Comparison of ENCODE assay signal across 32 cellular contexts in genomic region chr15:40853241-40853890, GRCh38. TPM values are rescaled to one million over a fixed set of nuclear protein-coding genes. Genes with fewer than 3 reads are reported as not detected.
"Had no signal": no experiment of that assay in that cellular context is flagged by ENCODE, and none has a peak within 500 bp of the region (broad histone marks: within the 10 kb centered on the region; RNA-seq: fewer than 3 reads in every experiment).

No MANE protein-coding gene starts in this region.

- H3K36me3 Mint-ChIP-seq: activated CD4-positive, alpha-beta memory T cell treated with anti-CD3 and anti-CD28 coated beads for 36 hours; activated naive CD4-positive, alpha-beta T cell treated with anti-CD3 and anti-CD28 coated beads, Interleukin-2, amount 10 ng/mL, durations not matched to agents 7 days and 5 days; activated naive CD8-positive, alpha-beta T cell treated with anti-CD3 and anti-CD28 coated beads, Interleukin-2, amount 10 ng/mL, durations not matched to agents 7 days and 5 days; stimulated activated effector memory CD8-positive, alpha-beta T cell treated with anti-CD3 and anti-CD28 coated beads, Interleukin-12 subunit alpha, Interleukin-12 subunit beta, amount 100 ng/mL, for 72 hours had no signal

- H3K27ac Mint-ChIP-seq: activated CD4-positive, alpha-beta memory T cell treated with anti-CD3 and anti-CD28 coated beads for 36 hours; activated CD4-positive, alpha-beta T cell treated with anti-CD3 and anti-CD28 coated beads, Interleukin-2, amount 10 ng/mL, durations not matched to agents 24 days and 14 days; activated naive CD4-positive, alpha-beta T cell treated with anti-CD3 and anti-CD28 coated beads, Interleukin-2, amount 10 ng/mL, durations not matched to agents 7 days and 5 days; activated naive CD8-positive, alpha-beta T cell treated with anti-CD3 and anti-CD28 coated beads, Interleukin-2, amount 10 ng/mL, durations not matched to agents 7 days and 5 days; activated T-helper 1 cell treated with anti-CD3 and anti-CD28 coated beads, Interleukin-12 subunit alpha, Interleukin-12 subunit beta, Interleukin-2, Interleukin-4 antibody, amounts not matched to agents 30 ng/mL and 10 ng/mL and 1 ng/mL, durations not matched to agents 14 hours and 24 hours and 36 hours; dendritic cell treated with granulocyte-macrophage colony-stimulating factor and Interleukin-4, amounts not matched to agents 40 ng/mL and 50 ng/mL, for 4 days; endodermal cell; stimulated activated effector memory CD8-positive, alpha-beta T cell treated with anti-CD3 and anti-CD28 coated beads, Interleukin-12 subunit alpha, Interleukin-12 subunit beta, amount 100 ng/mL, for 72 hours; stimulated activated naive CD8-positive, alpha-beta T cell treated with anti-CD3 and anti-CD28 coated beads, Interleukin-15, Interleukin-2, amounts not matched to agents 100 ng/mL and 50 ng/mL, for 24 hours had no signal

- H3K27ac ChIP-seq: brain microvascular endothelial cell, heart left ventricle, left ventricle myocardium inferior, skin epidermis, thoracic aorta, upper lobe of right lung had no signal

- H3K27me3 ChIP-seq: brain microvascular endothelial cell, upper lobe of right lung had no signal

- ATAC-seq: activated CD4-positive, CD25-positive, alpha-beta regulatory T cell treated with anti-CD3 and anti-CD28 coated beads, Interleukin-2, amount 50 U/mL, for 24 hours; esophagus mucosa; heart left ventricle; naive thymus-derived CD4-positive, alpha-beta T cell; sciatic nerve; stimulated activated effector memory CD8-positive, alpha-beta T cell treated with anti-CD3 and anti-CD28 coated beads, Interleukin-12 subunit alpha, Interleukin-12 subunit beta, amount 100 ng/mL, for 72 hours; upper lobe of right lung had no signal

- H3K36me3 ChIP-seq: brain microvascular endothelial cell, heart left ventricle, left ventricle myocardium inferior, thoracic aorta had no signal

- H3K27me3 Mint-ChIP-seq: activated CD4-positive, alpha-beta memory T cell treated with anti-CD3 and anti-CD28 coated beads for 36 hours; activated CD4-positive, alpha-beta T cell treated with anti-CD3 and anti-CD28 coated beads, Interleukin-2, amount 10 ng/mL, durations not matched to agents 24 days and 14 days; dendritic cell treated with granulocyte-macrophage colony-stimulating factor and Interleukin-4, amounts not matched to agents 40 ng/mL and 50 ng/mL, for 4 days; naive thymus-derived CD4-positive, alpha-beta T cell; stimulated activated naive CD8-positive, alpha-beta T cell treated with anti-CD3 and anti-CD28 coated beads, Interleukin-15, Interleukin-2, amounts not matched to agents 100 ng/mL and 50 ng/mL, for 24 hours had no signal

- H3K4me1 ChIP-seq: upper lobe of right lung had no signal

- DNase-seq: activated CD4-positive, alpha-beta memory T cell treated with anti-CD3 and anti-CD28 coated beads for 36 hours; activated CD4-positive, alpha-beta T cell treated with anti-CD3 and anti-CD28 coated beads, Interleukin-2, amount 10 ng/mL, durations not matched to agents 24 days and 14 days; activated CD8-positive, alpha-beta memory T cell treated with anti-CD3 and anti-CD28 coated beads, Interleukin-2, amount 50 U/mL, for 4 hours; activated effector memory CD4-positive, alpha-beta T cell treated with anti-CD3 and anti-CD28 coated beads, Interleukin-2, amount 50 U/mL, for 16 hours; activated naive CD4-positive, alpha-beta T cell treated with anti-CD3 and anti-CD28 coated beads, Interleukin-2, amount 10 ng/mL, durations not matched to agents 7 days and 5 days; activated naive CD8-positive, alpha-beta T cell treated with anti-CD3 and anti-CD28 coated beads, Interleukin-2, amount 10 ng/mL, durations not matched to agents 7 days and 5 days; activated T-cell treated with anti-CD3 and anti-CD28 coated beads, Interleukin-2, amount 50 U/mL, for 1 hour; brain microvascular endothelial cell; endodermal cell; foreskin fibroblast; heart left ventricle; left ventricle myocardium inferior; naive thymus-derived CD4-positive, alpha-beta T cell; occipital lobe; retina; stimulated activated CD4-positive, alpha-beta T cell treated with anti-CD3 and anti-CD28 coated beads, Interleukin-4, amount 100 ng/mL, for 24 hours; upper lobe of right lung had no signal

- H3K4me3 ChIP-seq: heart left ventricle, left ventricle myocardium inferior, skin epidermis, thoracic aorta, upper lobe of right lung had no signal

- H3K4me3 Mint-ChIP-seq: activated CD4-positive, alpha-beta memory T cell treated with anti-CD3 and anti-CD28 coated beads for 36 hours; activated CD4-positive, alpha-beta T cell treated with anti-CD3 and anti-CD28 coated beads, Interleukin-2, amount 10 ng/mL, durations not matched to agents 24 days and 14 days; activated naive CD4-positive, alpha-beta T cell treated with anti-CD3 and anti-CD28 coated beads, Interleukin-2, amount 10 ng/mL, durations not matched to agents 7 days and 5 days; activated naive CD8-positive, alpha-beta T cell treated with anti-CD3 and anti-CD28 coated beads, Interleukin-2, amount 10 ng/mL, durations not matched to agents 7 days and 5 days; activated T-helper 1 cell treated with anti-CD3 and anti-CD28 coated beads, Interleukin-12 subunit alpha, Interleukin-12 subunit beta, Interleukin-2, Interleukin-4 antibody, amounts not matched to agents 30 ng/mL and 10 ng/mL and 1 ng/mL, durations not matched to agents 14 hours and 24 hours and 36 hours; dendritic cell treated with granulocyte-macrophage colony-stimulating factor and Interleukin-4, amounts not matched to agents 40 ng/mL and 50 ng/mL, for 4 days; endodermal cell; naive thymus-derived CD4-positive, alpha-beta T cell; neural crest cell; stimulated activated effector memory CD8-positive, alpha-beta T cell treated with anti-CD3 and anti-CD28 coated beads, Interleukin-12 subunit alpha, Interleukin-12 subunit beta, amount 100 ng/mL, for 72 hours; stimulated activated naive CD8-positive, alpha-beta T cell treated with anti-CD3 and anti-CD28 coated beads, Interleukin-15, Interleukin-2, amounts not matched to agents 100 ng/mL and 50 ng/mL, for 24 hours had no signal

- H3K9me3 Mint-ChIP-seq: activated CD4-positive, alpha-beta memory T cell treated with anti-CD3 and anti-CD28 coated beads for 36 hours; activated CD4-positive, alpha-beta T cell treated with anti-CD3 and anti-CD28 coated beads, Interleukin-2, amount 10 ng/mL, durations not matched to agents 24 days and 14 days; activated naive CD4-positive, alpha-beta T cell treated with anti-CD3 and anti-CD28 coated beads, Interleukin-2, amount 10 ng/mL, durations not matched to agents 7 days and 5 days; activated naive CD8-positive, alpha-beta T cell treated with anti-CD3 and anti-CD28 coated beads, Interleukin-2, amount 10 ng/mL, durations not matched to agents 7 days and 5 days; activated T-helper 1 cell treated with anti-CD3 and anti-CD28 coated beads, Interleukin-12 subunit alpha, Interleukin-12 subunit beta, Interleukin-2, Interleukin-4 antibody, amounts not matched to agents 30 ng/mL and 10 ng/mL and 1 ng/mL, durations not matched to agents 14 hours and 24 hours and 36 hours; dendritic cell treated with granulocyte-macrophage colony-stimulating factor and Interleukin-4, amounts not matched to agents 40 ng/mL and 50 ng/mL, for 4 days; endodermal cell; naive thymus-derived CD4-positive, alpha-beta T cell; neural crest cell; stimulated activated effector memory CD8-positive, alpha-beta T cell treated with anti-CD3 and anti-CD28 coated beads, Interleukin-12 subunit alpha, Interleukin-12 subunit beta, amount 100 ng/mL, for 72 hours; stimulated activated naive CD8-positive, alpha-beta T cell treated with anti-CD3 and anti-CD28 coated beads, Interleukin-15, Interleukin-2, amounts not matched to agents 100 ng/mL and 50 ng/mL, for 24 hours had no signal

- H3K9me3 ChIP-seq: heart left ventricle, left ventricle myocardium inferior, thoracic aorta, upper lobe of right lung had no signal

RNA-seq across cellular contexts. Expression of gene RHOV, which starts 20.7 kb away (rescaled TPM):
- total RNA-seq: activated naive CD8-positive, alpha-beta T cell treated with anti-CD3 and anti-CD28 coated beads, Interleukin-2, amount 10 ng/mL, durations not matched to agents 7 days and 5 days; heart left ventricle; left ventricle myocardium inferior; lung microvascular endothelial cell; subcutaneous adipose tissue; thoracic aorta; upper lobe of right lung had no signal

RNA-seq across cellular contexts. Expression of gene PPP1R14D, which starts 24.9 kb away (rescaled TPM):
- total RNA-seq: activated CD4-positive, alpha-beta memory T cell treated with anti-CD3 and anti-CD28 coated beads for 36 hours; activated CD4-positive, alpha-beta T cell treated with anti-CD3 and anti-CD28 coated beads, Interleukin-2, amount 10 ng/mL, durations not matched to agents 24 days and 14 days; activated CD8-positive, alpha-beta memory T cell treated with anti-CD3 and anti-CD28 coated beads for 36 hours; activated naive CD8-positive, alpha-beta T cell treated with anti-CD3 and anti-CD28 coated beads, Interleukin-2, amount 10 ng/mL, durations not matched to agents 7 days and 5 days; activated T-helper 1 cell treated with anti-CD3 and anti-CD28 coated beads, Interleukin-12 subunit alpha, Interleukin-12 subunit beta, Interleukin-2, Interleukin-4 antibody, amounts not matched to agents 30 ng/mL and 10 ng/mL and 1 ng/mL, durations not matched to agents 14 hours and 24 hours and 36 hours; astrocyte; endodermal cell; esophagus mucosa; heart left ventricle; left ventricle myocardium inferior; lung microvascular endothelial cell; naive thymus-derived CD4-positive, alpha-beta T cell; neural crest cell; occipital lobe; sciatic nerve; subcutaneous adipose tissue; T-helper 1 cell treated with Interleukin-12 subunit alpha and Interleukin-12 subunit beta and Interleukin-4 antibody, amounts not matched to agents 30 ng/mL and 1 ng/mL, for 36 hours; thoracic aorta had no signal
